Comparison of ENCODE assay signal across 28 cellular contexts in genomic region chr9:5418481-5418880, GRCh38. TPM values are rescaled to one million over a fixed set of nuclear protein-coding genes. Genes with fewer than 3 reads are reported as not detected.
"Had no signal": no experiment of that assay in that cellular context is flagged by ENCODE, and none has a peak within 500 bp of the region (broad histone marks: within the 10 kb centered on the region; RNA-seq: fewer than 3 reads in every experiment).

No MANE protein-coding gene starts in this region.

- H3K9me3 Mint-ChIP-seq: natural killer cell treated with Interleukin-12 subunit alpha and Interleukin-12 subunit beta and Interleukin-15 and Interleukin-18, amount 100 ng/mL, for 72 hours; nephron progenitor cell; neural crest cell; type B pancreatic cell had no signal

- H3K27me3 ChIP-seq: ovary, right lobe of liver, sigmoid colon, thyroid gland, tibial nerve, upper lobe of right lung, uterus had no signal

- H2AFZ ChIP-seq: parathyroid adenoma had no signal

- H3K36me3 ChIP-seq: ovary, right lobe of liver, thoracic aorta, thyroid gland, upper lobe of right lung, uterus had no signal

- FAIRE-seq: small intestine had no signal

- H3K27me3 Mint-ChIP-seq: naive B cell; naive thymus-derived CD8-positive, alpha-beta T cell; natural killer cell treated with Interleukin-12 subunit alpha and Interleukin-12 subunit beta and Interleukin-15 and Interleukin-18, amount 100 ng/mL, for 72 hours; progenitor cell of endocrine pancreas; stimulated activated memory B cell treated with anti-CD40 and anti-IgM and Interleukin-4, amounts not matched to agents 10 μg/mL and 1 μg/mL and 100 μg/mL, for 72 hours; stimulated activated naive CD8-positive, alpha-beta T cell treated with anti-CD3 and anti-CD28 coated beads, Interleukin-15, amount 100 ng/mL, for 72 hours; type B pancreatic cell had no signal

- H3K4me1 Mint-ChIP-seq: nephron progenitor cell, neural crest cell had no signal

- H3K27ac Mint-ChIP-seq: naive B cell; natural killer cell treated with Interleukin-12 subunit alpha and Interleukin-12 subunit beta and Interleukin-15 and Interleukin-18, amount 100 ng/mL, for 72 hours; nephron progenitor cell; progenitor cell of endocrine pancreas; stimulated activated memory B cell treated with anti-CD40 and anti-IgM and Interleukin-4, amounts not matched to agents 10 μg/mL and 1 μg/mL and 100 μg/mL, for 72 hours; stimulated activated naive CD8-positive, alpha-beta T cell treated with anti-CD3 and anti-CD28 coated beads, Interleukin-15, amount 100 ng/mL, for 72 hours; type B pancreatic cell had no signal

- H3K9me3 ChIP-seq: ovary, psoas muscle, right lobe of liver, sigmoid colon, thoracic aorta, thyroid gland, upper lobe of right lung, uterus had no signal

- H3K79me2 ChIP-seq: parathyroid adenoma had no signal

- H3K27ac ChIP-seq: ovary, parathyroid adenoma, psoas muscle, right lobe of liver, sigmoid colon, thoracic aorta, thyroid gland, tibial nerve, upper lobe of right lung, uterus had no signal

- H3K4me3 Mint-ChIP-seq: naive B cell; naive thymus-derived CD8-positive, alpha-beta T cell; natural killer cell treated with Interleukin-12 subunit alpha and Interleukin-12 subunit beta and Interleukin-15 and Interleukin-18, amount 100 ng/mL, for 72 hours; nephron progenitor cell; neural crest cell; stimulated activated memory B cell treated with anti-CD40 and anti-IgM and Interleukin-4, amounts not matched to agents 10 μg/mL and 1 μg/mL and 100 μg/mL, for 72 hours; stimulated activated naive CD8-positive, alpha-beta T cell treated with anti-CD3 and anti-CD28 coated beads, Interleukin-15, amount 100 ng/mL, for 72 hours; type B pancreatic cell had no signal

- H3K4me1 ChIP-seq: parathyroid adenoma, psoas muscle, right lobe of liver, sigmoid colon, thyroid gland, tibial nerve, upper lobe of right lung, uterus had no signal

- H3K9ac ChIP-seq: parathyroid adenoma had no signal

- H3K4me3 ChIP-seq: ovary, psoas muscle, right lobe of liver, sigmoid colon, thoracic aorta, thyroid gland, tibial nerve, upper lobe of right lung, uterus had no signal

- DNase-seq: naive B cell; naive thymus-derived CD8-positive, alpha-beta T cell; nephron progenitor cell; occipital lobe; ovary; psoas muscle; right cardiac atrium; right lobe of liver; sigmoid colon; small intestine; stimulated activated CD4-positive, alpha-beta T cell treated with anti-CD3 and anti-CD28 coated beads, Interleukin-15, amount 100 ng/mL, for 24 hours; stimulated activated CD4-positive, alpha-beta T cell treated with anti-CD3 and anti-CD28 coated beads, Interleukin-4, amount 100 ng/mL, for 1 hour; stimulated activated CD4-positive, alpha-beta T cell treated with anti-CD3 and anti-CD28 coated beads, Interleukin-4, amount 100 ng/mL, for 4 hours; stimulated activated CD8-positive, alpha-beta memory T cell treated with anti-CD3 and anti-CD28 coated beads, Interleukin-4, amount 100 ng/mL, for 48 hours; stimulated activated naive CD4-positive, alpha-beta T cell; stimulated activated naive CD8-positive, alpha-beta T cell treated with anti-CD3 and anti-CD28 coated beads, Interleukin-15, amount 100 ng/mL, for 72 hours; stimulated activated naive CD8-positive, alpha-beta T cell treated with anti-CD3 and anti-CD28 coated beads, Interleukin-15, Interleukin-2, amounts not matched to agents 100 U/mL and 50 U/mL, for 24 hours; thyroid gland; upper lobe of right lung; uterus had no signal

- ATAC-seq: naive thymus-derived CD8-positive, alpha-beta T cell; natural killer cell treated with Interleukin-12 subunit alpha and Interleukin-12 subunit beta and Interleukin-15 and Interleukin-18, amount 100 ng/mL, for 72 hours; psoas muscle; right lobe of liver; stimulated activated memory B cell treated with anti-CD40 and anti-IgM and Interleukin-4, amounts not matched to agents 10 μg/mL and 1 μg/mL and 100 μg/mL, for 72 hours; stimulated activated naive CD8-positive, alpha-beta T cell treated with anti-CD3 and anti-CD28 coated beads, Interleukin-15, amount 100 ng/mL, for 72 hours; stimulated activated naive CD8-positive, alpha-beta T cell treated with anti-CD3 and anti-CD28 coated beads, Interleukin-15, Interleukin-2, amounts not matched to agents 100 U/mL and 50 U/mL, for 24 hours; upper lobe of right lung had no signal

RNA-seq across cellular contexts. Expression of gene CD274, which starts 31.9 kb away (rescaled TPM):
- total RNA-seq: neural crest cell had no signal
